Comparison of ENCODE assay signal across 18 cellular contexts in genomic region chr6:16450285-16450684, GRCh38.
A peak's percentile ranks its signal among the peaks of the same experiment; 100 is the strongest.
DNase-seq lines count a peak whose midpoint lies in the region; ATAC-seq and TF ChIP-seq lines count a peak whose summit lies in the region.
"Had no signal": no experiment of that assay in that cellular context is flagged by ENCODE, and none has a peak within 500 bp of the region (broad histone marks: within the 10 kb centered on the region; RNA-seq: fewer than 3 reads in every experiment).

No MANE protein-coding gene starts in this region.

- ATAC-seq in HG02973 (IDR thresholded peaks at IDR 0.05; ENCODE audit: unreplicated experiment), result no peak
- no peak for ATAC-seq in HG03039 (IDR thresholded peaks at IDR 0.05; ENCODE audit: unreplicated experiment)
- ATAC-seq: activated T-cell treated with anti-CD3 and anti-CD28 coated beads, Interleukin-2, amount 50 U/mL, for 4 hours; gastroesophageal sphincter had no signal

- H3K27ac Mint-ChIP-seq in HFFc6, result peak overlapping the region; percentile 91
- H3K27ac Mint-ChIP-seq: activated CD4-positive, alpha-beta T cell treated with anti-CD3 and anti-CD28 coated beads, Interleukin-2, amount 10 ng/mL, durations not matched to agents 7 days and 5 days; B cell; T-helper 2 cell treated with Interferon-gamma antibody and Interleukin-4, amounts not matched to agents 5 μg/mL and 100 μg/mL, for 36 hours had no signal

- H3K4me1 Mint-ChIP-seq in HFFc6 (ENCODE audit: low read depth), result peaks cover 65% of the 10 kb centered on the region
- H3K4me1 Mint-ChIP-seq: B cell had no signal

- peak overlapping the region; percentile 48 for H3K4me3 Mint-ChIP-seq in HFFc6
- H3K4me3 Mint-ChIP-seq: activated CD4-positive, alpha-beta T cell treated with anti-CD3 and anti-CD28 coated beads, Interleukin-2, amount 10 ng/mL, durations not matched to agents 7 days and 5 days; activated T-cell treated with anti-CD3 and anti-CD28 coated beads, Interleukin-2, amount 50 U/mL, for 4 hours; B cell; T-helper 2 cell treated with Interferon-gamma antibody and Interleukin-4, amounts not matched to agents 5 μg/mL and 100 μg/mL, for 36 hours had no signal

- peaks cover 3% of the 10 kb centered on the region for H3K27me3 Mint-ChIP-seq in HFFc6 (ENCODE audit: insufficient read depth)
- H3K27me3 Mint-ChIP-seq: activated CD4-positive, alpha-beta T cell treated with anti-CD3 and anti-CD28 coated beads, Interleukin-2, amount 10 ng/mL, durations not matched to agents 7 days and 5 days; B cell had no signal

- no peaks in the 10 kb centered on the region; the same call in 1 of the 2 replicates for H3K36me3 Mint-ChIP-seq in HFFc6 (ENCODE audit: low read depth)

- no peak for TF ChIP-seq CTCF in AG04450 (IDR thresholded peaks at IDR 0.05; ENCODE audit: low read depth, low read length)
- TF ChIP-seq CTCF in HFFc6 (IDR thresholded peaks at IDR 0.05), result no peak
- no peak for TF ChIP-seq CTCF in astrocyte of the spinal cord (IDR thresholded peaks at IDR 0.05; ENCODE audit: low read depth, low read length)

- in situ Hi-C loops in astrocyte of the spinal cord (cut with HindIII; ENCODE audit: low sequenced_read_pairs), result no loop called here

- DNase-seq in AG04450 (ENCODE audit: low read depth, low spot score) (peak; percentile 88), HFFc6 (peak; percentile 95), astrocyte of the spinal cord (ENCODE audit: low read depth, low spot score) (peak; percentile 80), kidney tubule cell (ENCODE audit: low spot score) (peak; percentile 39), NCI-H345 treated with DMSO at 0.1 percent for 48 hours (lab: John Stamatoyannopoulos, UW; ENCODE audit: unreplicated experiment) (no peak), NCI-H2196 (lab: John Stamatoyannopoulos, UW; ENCODE audit: unreplicated experiment) (no peak)
- DNase-seq: activated CD4-positive, alpha-beta T cell treated with anti-CD3 and anti-CD28 coated beads, Interleukin-2, amount 10 ng/mL, durations not matched to agents 7 days and 5 days; activated T-cell treated with anti-CD3 and anti-CD28 coated beads, Interleukin-2, amount 50 U/mL, for 4 hours; adrenal gland; dorsolateral prefrontal cortex; NCI-H2029; NCI-H748 treated with DMSO at 0.1 percent for 48 hours had no signal

- H3K27ac ChIP-seq in AG04450 (ENCODE audit: low read depth, low read length), result peak overlapping the region; percentile 89
- H3K27ac ChIP-seq: adrenal gland, gastroesophageal sphincter, RWPE1 had no signal

- POLR2A ChIA-PET in AG04450 (lab: Yijun Ruan, JAX), result interaction anchor here (0.7 to 2.0 kb wide), 4 partner anchors 11 to 201 kb away, joined by 3 to 5 read pairs (median 4); no protein-coding TSS in a partner anchor

- no peaks in the 10 kb centered on the region for H3K9me3 Mint-ChIP-seq in HFFc6
- H3K9me3 Mint-ChIP-seq: activated T-cell treated with anti-CD3 and anti-CD28 coated beads, Interleukin-2, amount 50 U/mL, for 4 hours; T-helper 2 cell treated with Interferon-gamma antibody and Interleukin-4, amounts not matched to agents 5 μg/mL and 100 μg/mL, for 36 hours had no signal

- no peaks in the 10 kb centered on the region for H3K27me3 ChIP-seq in AG04450 (ENCODE audit: control insufficient read depth, insufficient read depth, low read length)
- H3K27me3 ChIP-seq: adrenal gland, dorsolateral prefrontal cortex, gastroesophageal sphincter had no signal

- H3K4me3 ChIP-seq in AG04450 (ENCODE audit: low read depth, low read length) (no peak overlapping the region), astrocyte of the spinal cord (ENCODE audit: low read depth, low read length) (no peak overlapping the region)
- H3K4me3 ChIP-seq: adrenal gland, gastroesophageal sphincter had no signal

- H3K9me3 ChIP-seq in AG04450 (ENCODE audit: control insufficient read depth, insufficient read depth, low read length), result no peaks in the 10 kb centered on the region
- H3K9me3 ChIP-seq: adrenal gland, gastroesophageal sphincter had no signal

- CTCF ChIA-PET in AG04450 (lab: Charles Lee), result interaction anchor here (1.0 kb wide), 2 partner anchors 60 to 119 kb away, joined by 3 to 4 read pairs; no protein-coding TSS in a partner anchor

Comparison
In these comparisons a context has a peak if more than half of its experiments do, and no peak if none do; other contexts are left out.
1. DNase-seq: peak in AG04450 (single experiment), HFFc6 (single experiment), astrocyte of the spinal cord (single experiment) and kidney tubule cell (single experiment); none in NCI-H345 treated with DMSO at 0.1 percent for 48 hours (single experiment) and NCI-H2196 (single experiment).